8 cellular contexts compared by ENCODE assay signal in genomic region chr15:80989518-80990478, GRCh38. TPM values are rescaled to one million over a fixed set of nuclear protein-coding genes. Genes with fewer than 3 reads are reported as not detected.
DNase-seq lines count a peak whose midpoint lies in the region; ATAC-seq and TF ChIP-seq lines count a peak whose summit lies in the region.

Gene MESD (minus strand): TSS chr15:80989819. CDS start chr15:80989791, 28 bp downstream.

- no peaks in the 10 kb centered on the region for H3K9me3 ChIP-seq in PC-9 (ENCODE audit: insufficient read depth, low read depth)
- H3K9me3 ChIP-seq in mucosa of rectum (ENCODE audit: control insufficient read depth in 2 of 2, low read length in 2 of 2): no peaks in the 10 kb centered on the region

- DNase-seq in DMS53 treated with DMSO at 0.1 percent for 48 hours (lab: John Stamatoyannopoulos, UW; ENCODE audit: unreplicated experiment) (peak; percentile 83), KBM-7 (peak; percentile 97), PC-9 (peak; percentile 74 to 92), epithelial cell of proximal tubule (ENCODE audit: low read depth) (no peak)
- DNase-seq in activated T-cell treated with anti-CD3 and anti-CD28 coated beads, Interleukin-2, amount 50 U/mL, for 1 hour: peak; percentile 97
- peak; percentile 94 to 97 for DNase-seq in stimulated activated CD8-positive, alpha-beta memory T cell treated with anti-CD3 and anti-CD28 coated beads, Interleukin-4, amount 100 ng/mL, for 4 hours (ENCODE audit: low read depth in 2 of 2, low spot score in 1 of 2)

- peak within 1 kb of the TSS; percentile 89 for H3K4me2 ChIP-seq in PC-9

- H3K27ac ChIP-seq in PC-9 (peak within 1 kb of the TSS; percentile 58), mucosa of rectum (ENCODE audit: low read depth in 2 of 2, low read length in 2 of 2) (peak within 1 kb of the TSS; percentile 90 to 94)

- no peaks in the 10 kb centered on the region for H3K36me3 ChIP-seq in PC-9 (ENCODE audit: low read depth)
- no peaks in the 10 kb centered on the region for H3K36me3 ChIP-seq in mucosa of rectum (ENCODE audit: control insufficient read depth in 2 of 2, insufficient read depth in 2 of 2, low read length in 2 of 2)

- intact Hi-C loops in PC-9 (cut with micrococcal nuclease; ENCODE audit: unreplicated experiment): loop anchor here (1.0 kb wide), 1 partner anchor 11 kb away; the partner anchor contains the start of gene TLNRD1

- peak within 1 kb of the TSS; percentile 90 for H2AFZ ChIP-seq in PC-9

- in situ Hi-C loops in KBM-7 (cut with MboI; ENCODE audit: low pct_unique_long_range_greater_than_20kb, low sequenced_read_pairs): loop anchor here (10.0 kb wide), 1 partner anchor 275 kb away; no protein-coding TSS in a partner anchor

- peaks cover 11% of the 10 kb centered on the region; the same call in 1 of the 2 replicates for H3F3A ChIP-seq in PC-9 (ENCODE audit: insufficient read depth, low read depth)

- H3K9me2 ChIP-seq in PC-9 (ENCODE audit: insufficient read depth): no peaks in the 10 kb centered on the region; the same call in 1 of the 2 replicates

- POLR2A ChIA-PET in PC-9 (lab: Charles Lee; ENCODE audit: unreplicated experiment): interaction anchor here (0.6 kb wide), 1 partner anchor 411 kb away, joined by 6 read pairs; no protein-coding TSS in a partner anchor

- H3K79me2 ChIP-seq in PC-9 (ENCODE audit: low read depth): peaks cover 48% of the 10 kb centered on the region

- peak within 1 kb of the TSS; percentile 86 to 96 for H3K9ac ChIP-seq in mucosa of rectum (ENCODE audit: low read depth in 1 of 2, low read length in 2 of 2)

- peak; percentile 96 for ATAC-seq in GM21723 (IDR thresholded peaks at IDR 0.05; ENCODE audit: unreplicated experiment)

- peaks cover 5% of the 10 kb centered on the region; the same call in 1 of the 2 replicates for H4K20me1 ChIP-seq in PC-9 (ENCODE audit: insufficient read depth)

- H3K4me1 ChIP-seq in PC-9 (replicated peaks; ENCODE audit: insufficient read depth) (peaks cover 24% of the 10 kb centered on the region), mucosa of rectum (ENCODE audit: control insufficient read depth in 2 of 2, insufficient read depth in 2 of 2, low read length in 2 of 2) (peaks cover 18 to 29% of the 10 kb centered on the region in 2 donors)

- H3K27me3 ChIP-seq in PC-9 (ENCODE audit: insufficient read depth, low read depth) (no peaks in the 10 kb centered on the region), mucosa of rectum (ENCODE audit: control insufficient read depth in 2 of 2, insufficient read depth in 2 of 2, low read length in 2 of 2) (no peaks in the 10 kb centered on the region)

- H3K4me3 ChIP-seq in PC-9 (peak within 1 kb of the TSS; percentile 87), epithelial cell of proximal tubule (ENCODE audit: low read depth, low read length) (peak within 1 kb of the TSS; percentile 93), mucosa of rectum (ENCODE audit: low read length in 2 of 2) (peak within 1 kb of the TSS; percentile 93 to 99)

- TF ChIP-seq CTCF in PC-9 (conservative IDR thresholded peaks at IDR 0.05): no peak
- TF ChIP-seq CTCF in epithelial cell of proximal tubule (conservative IDR thresholded peaks at IDR 0.05; ENCODE audit: low read depth, low read length): no peak

- CTCF ChIA-PET in PC-9 (lab: Charles Lee): interaction anchor here (0.6 kb wide), 2 partner anchors 884 to 1026 kb away, joined by 3 read pairs; no protein-coding TSS in a partner anchor

- TSS peak; percentile 93 for BruUV-seq in PC-9 (replicated peaks; lab: Mats Ljungman, UMichigan)

RNA-seq across cellular contexts. Expression of gene MESD, which starts in this region (rescaled TPM):
- total RNA-seq in PC-9 (2021) (21.9 and 22.8 TPM in 2 replicates), epithelial cell of proximal tubule (22.7 and 27.0 TPM in 2 replicates)
